In the genomic region with DNA sequence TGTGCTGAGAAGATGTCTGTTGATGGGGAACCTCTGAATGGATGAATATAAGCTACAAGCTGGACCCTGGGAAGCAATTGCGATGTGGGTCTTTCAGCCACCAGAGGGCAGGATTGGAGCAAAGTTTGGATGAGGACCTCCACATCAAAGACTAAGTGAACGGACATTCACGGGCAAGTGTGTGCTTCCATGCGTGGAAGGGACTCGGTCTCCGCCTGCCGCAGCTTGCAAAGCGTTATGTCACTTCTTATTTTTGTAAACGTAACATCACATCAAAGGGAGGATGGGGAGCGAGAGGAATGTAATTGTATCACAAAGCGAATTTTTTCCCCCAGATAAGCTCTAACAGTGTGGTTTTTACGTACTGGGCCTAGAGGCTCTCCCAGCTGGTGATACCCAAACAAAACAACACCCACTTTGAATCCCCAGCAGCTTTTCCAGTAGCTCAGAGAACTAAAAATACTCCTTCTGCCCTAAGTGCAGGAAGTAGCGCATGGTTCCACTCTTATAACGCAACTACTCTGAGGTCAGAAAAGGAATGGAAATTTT, we compare ENCODE assay signal across 8 cellular contexts.
DNase-seq lines count a peak whose midpoint lies in the region; ATAC-seq and TF ChIP-seq lines count a peak whose summit lies in the region.

No MANE protein-coding gene starts in this region.

- peak; percentile 55 for DNase-seq in GM12864 (ENCODE audit: low read depth)
- DNase-seq in NAMALWA (ENCODE audit: low spot score): peak; percentile 93
- DNase-seq in SW480 (ENCODE audit: low spot score): peak; percentile 84
- DNase-seq in amygdala (lab: John Stamatoyannopoulos, UW): peak in 55 of 56 donors; percentile 8 to 91 (median 59)
- peak; percentile 90 for DNase-seq in right atrium auricular region (ENCODE audit: low spot score)
- DNase-seq in psoas muscle: peak; percentile 72 to 79

- WGBS in psoas muscle, 3 donors: 10 to 13% (median 12%) methylated on average over 14 of the region's 14 CpGs
- 3% methylated on average over 14 of the region's 14 CpGs for WGBS in urinary bladder

- peak overlapping the region; percentile 25 to 42 for H3K27ac ChIP-seq in right atrium auricular region
- no peak overlapping the region for H3K27ac ChIP-seq in psoas muscle
- no peak overlapping the region for H3K27ac ChIP-seq in urinary bladder (ENCODE audit: low read depth)

- intact Hi-C loops in psoas muscle (cut with DNase I): loop anchor here (5.0 to 10.0 kb wide), 5 partner anchors 131 to 511 kb away; no protein-coding TSS in a partner anchor

- peak overlapping the region; percentile 49 for H3K4me3 ChIP-seq in GM12864 (ENCODE audit: low read depth, low read length)
- peak overlapping the region in 1 of 2 donors; percentile 44 for H3K4me3 ChIP-seq in right atrium auricular region
- peak overlapping the region; percentile 49 for H3K4me3 ChIP-seq in psoas muscle
- peak overlapping the region; percentile 9 for H3K4me3 ChIP-seq in urinary bladder (ENCODE audit: low read depth, low read length)

- TF ChIP-seq CTCF in GM12864 (IDR thresholded peaks at IDR 0.05; ENCODE audit: low read depth, low read length, missing control alignments) (peak; percentile 85), right atrium auricular region (IDR thresholded peaks at IDR 0.05) (peak; percentile 59 to 76), psoas muscle (IDR thresholded peaks at IDR 0.05) (peak; percentile 79)

- no peaks in the 10 kb centered on the region for H3K27me3 ChIP-seq in right atrium auricular region
- no peaks in the 10 kb centered on the region for H3K27me3 ChIP-seq in psoas muscle (ENCODE audit: insufficient read depth in 3 of 3, low read length in 2 of 3)

- H3K36me3 ChIP-seq in right atrium auricular region: peaks cover 4% of the 10 kb centered on the region
- H3K36me3 ChIP-seq in psoas muscle (ENCODE audit: insufficient read depth in 1 of 2, low read depth in 1 of 2): no peaks in the 10 kb centered on the region
- no peaks in the 10 kb centered on the region for H3K36me3 ChIP-seq in urinary bladder (ENCODE audit: insufficient read depth)

- peak; percentile 81 for ATAC-seq in HG02588 (IDR thresholded peaks at IDR 0.05; ENCODE audit: unreplicated experiment)
- ATAC-seq in psoas muscle: peak; percentile 76 to 92 (median 86)

- H3K4me1 ChIP-seq in right atrium auricular region: peaks cover 0 to 24% of the 10 kb centered on the region in 2 donors
- H3K4me1 ChIP-seq in psoas muscle: peaks cover 4% of the 10 kb centered on the region
- no peaks in the 10 kb centered on the region for H3K4me1 ChIP-seq in urinary bladder (ENCODE audit: insufficient read depth)

- no peaks in the 10 kb centered on the region for H3K9me3 ChIP-seq in right atrium auricular region
- no peaks in the 10 kb centered on the region for H3K9me3 ChIP-seq in psoas muscle

Comparison
In these comparisons a context has a peak if more than half of its experiments do, and no peak if none do; other contexts are left out.
1. H3K27ac ChIP-seq: peak in right atrium auricular region (2 of 2); none in psoas muscle (single experiment) and urinary bladder (single experiment).
2. Peak in every context shown above with its lines, with median percentiles within 50 percentile points of each other: DNase-seq and CTCF ChIP-seq.